8 cellular contexts compared by ENCODE assay signal in genomic region chr1:110196917-110197782, GRCh38. TPM values are rescaled to one million over a fixed set of nuclear protein-coding genes. Genes with fewer than 3 reads are reported as not detected.
DNase-seq lines count a peak whose midpoint lies in the region; ATAC-seq and TF ChIP-seq lines count a peak whose summit lies in the region.

No MANE protein-coding gene starts in this region.

- no peaks in the 10 kb centered on the region for H3K9me3 ChIP-seq in mucosa of descending colon
- H3K9me3 ChIP-seq in transverse colon: no peaks in the 10 kb centered on the region

- no peak for TF ChIP-seq POLR2A in transverse colon (IDR thresholded peaks at IDR 0.05)

- intact Hi-C loops in mucosa of descending colon (cut with DNase I, micrococcal nuclease): no loop called here
- intact Hi-C loops in transverse colon (cut with DNase I; ENCODE audit: low total_unique reads): no loop called here

- no peak for DNase-seq in GM06990 (ENCODE audit: extremely low read depth, insufficient read length)
- peak; percentile 60 for DNase-seq in NCI-H2227 treated with DMSO at 0.1 percent for 48 hours (lab: John Stamatoyannopoulos, UW)
- peak; percentile 64 for DNase-seq in ecto neural progenitor cell (ENCODE audit: low spot score)
- DNase-seq in mucosa of descending colon: peak in 2 of 3 donors; percentile 44 to 51
- no peak for DNase-seq in transverse colon
- no peak for DNase-seq in putamen (ENCODE audit: low spot score)

- WGBS in transverse colon (ENCODE audit: low coverage in 1 of 2), 2 donors: 45 to 58% methylated on average over 1 to 12 of the region's 12 CpGs

- H3K27me3 ChIP-seq in GM06990 (replicated peaks; ENCODE audit: control insufficient read depth, insufficient read depth, low read length) (0 out of 2 replicates have a peak, but pooled peaks cover 2% of the 10 kb centered on the region), transverse colon (no peaks in the 10 kb centered on the region)

- H3K4me3 ChIP-seq in GM06990 (replicated peaks; ENCODE audit: low read depth, low read length): no peak overlapping the region
- H3K4me3 ChIP-seq in mucosa of descending colon: no peak overlapping the region
- H3K4me3 ChIP-seq in transverse colon: no peak overlapping the region

- TF ChIP-seq CTCF in GM06990 (IDR thresholded peaks at IDR 0.05; ENCODE audit: insufficient read depth, low read length, poor library complexity, severe bottlenecking): peak; percentile 98
- peak; percentile 94 for TF ChIP-seq CTCF in mucosa of descending colon (IDR thresholded peaks at IDR 0.05)
- TF ChIP-seq CTCF in transverse colon (IDR thresholded peaks at IDR 0.05): peak; percentile 75 to 91 (median 88)

- no peak overlapping the region for H3K27ac ChIP-seq in transverse colon

- TF ChIP-seq EP300 in transverse colon (IDR thresholded peaks at IDR 0.05; ENCODE audit: low read depth): no peak

- H3K36me3 ChIP-seq in GM06990 (ENCODE audit: control insufficient read depth, insufficient read depth, low read length) (no peaks in the 10 kb centered on the region), mucosa of descending colon (ENCODE audit: low read depth) (no peaks in the 10 kb centered on the region), transverse colon (no peaks in the 10 kb centered on the region)

- no peaks in the 10 kb centered on the region for H3K4me1 ChIP-seq in mucosa of descending colon (ENCODE audit: low read depth)
- no peaks in the 10 kb centered on the region for H3K4me1 ChIP-seq in transverse colon

- in situ Hi-C loops in transverse colon (cut with MboI; ENCODE audit: low pct_ligation_motif_present in 1 of 4, low pct_unique_long_range_greater_than_20kb in 1 of 4, low sequenced_read_pairs in 3 of 4): loop anchor here in 1 of 4 donors (5.0 kb wide), 1 partner anchor 265 kb away; no protein-coding TSS in a partner anchor

- peak; percentile 70 for ATAC-seq in HG02759 (IDR thresholded peaks at IDR 0.05; ENCODE audit: unreplicated experiment)
- peak; percentile 86 to 90 for ATAC-seq in activated CD4-positive, CD25-positive, alpha-beta regulatory T cell treated with anti-CD3 and anti-CD28 coated beads, Interleukin-2, amount 50 U/mL, for 24 hours
- ATAC-seq in mucosa of descending colon: peak; percentile 91

RNA-seq across cellular contexts. Expression of gene KCNC4, which starts 13.0 kb away (rescaled TPM):
- 10 to 100 TPM in 1 of 3 donors, 1 to 10 TPM in 2; 4.9 to 12.8 (median 8.0) TPM for total RNA-seq in mucosa of descending colon
- 10 to 100 TPM in 1 of 4 donors, 1 to 10 TPM in 3; 1.8 to 25.8 (median 4.9) TPM for total RNA-seq in transverse colon

RNA-seq across cellular contexts. Expression of gene SLC6A17, which starts 46.9 kb away (rescaled TPM):
- total RNA-seq in mucosa of descending colon (under 1 TPM; 0.06 to 0.73 (median 0.10) TPM), transverse colon (under 1 TPM in 3 of 4 donors, not detected in 1; under 0.01 to 0.37 (median 0.14) TPM)

Comparison
In these comparisons a context has a peak if more than half of its experiments do, and no peak if none do; other contexts are left out.
1. DNase-seq: peak in NCI-H2227 treated with DMSO at 0.1 percent for 48 hours (single experiment), ecto neural progenitor cell (single experiment) and mucosa of descending colon (2 of 3); none in GM06990 (single experiment), transverse colon (single experiment) and putamen (single experiment).
2. Peak in every context shown above with its lines, with median percentiles within 50 percentile points of each other: CTCF ChIP-seq and ATAC-seq.